Comparison of ENCODE assay signal across 31 cellular contexts in the genomic region with DNA sequence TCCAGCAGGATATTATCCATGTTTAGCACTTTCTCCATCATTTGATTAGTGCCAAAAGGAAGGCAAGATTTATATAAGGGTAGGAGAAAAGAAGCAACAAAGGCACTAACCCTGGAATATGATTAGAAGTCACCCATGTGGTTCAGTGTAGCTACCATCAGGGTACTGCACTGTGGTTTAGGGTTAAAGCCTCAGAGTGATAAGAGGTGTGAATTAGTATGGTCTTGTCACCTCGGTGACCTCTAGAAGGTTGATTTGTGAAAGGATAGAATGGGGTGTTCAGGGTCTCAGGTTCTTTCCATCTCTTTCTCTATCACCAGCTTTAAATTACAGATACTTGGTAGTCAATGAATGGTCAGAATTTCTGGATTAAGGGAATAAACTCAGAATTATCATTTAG.
"Had no signal": no experiment of that assay in that cellular context is flagged by ENCODE, and none has a peak within 500 bp of the region (broad histone marks: within the 10 kb centered on the region; RNA-seq: fewer than 3 reads in every experiment).

No MANE protein-coding gene starts in this region.

- FAIRE-seq: astrocyte, bronchial epithelial cell, endometrium, frontal cortex had no signal

- H3K4me1 ChIP-seq: colonic mucosa had no signal

- H3K27me3 Mint-ChIP-seq: activated B cell treated with CpG ODN at 0.5 μM for 24 hours; activated CD8-positive, alpha-beta T cell treated with anti-CD3 and anti-CD28 coated beads for 36 hours; activated T-helper 17 cell treated with anti-CD3 and anti-CD28 coated beads, Interleukin-2, amount 50 U/mL, for 72 hours; T-helper 17 cell had no signal

- H3K4me1 Mint-ChIP-seq: activated B cell treated with CpG ODN at 0.5 μM for 24 hours; activated T-helper 17 cell treated with anti-CD3 and anti-CD28 coated beads, Interleukin-2, amount 50 U/mL, for 72 hours; T-helper 17 cell had no signal

- H3K36me3 ChIP-seq: brain microvascular endothelial cell, colonic mucosa, WERI-Rb-1 had no signal

- H3K4me3 ChIP-seq: colonic mucosa had no signal

- H3K27ac Mint-ChIP-seq: activated B cell treated with CpG ODN at 0.5 μM for 24 hours; activated CD8-positive, alpha-beta T cell treated with anti-CD3 and anti-CD28 coated beads for 36 hours; activated naive CD8-positive, alpha-beta T cell; activated T-helper 17 cell treated with anti-CD3 and anti-CD28 coated beads, Interleukin-2, amount 50 U/mL, for 72 hours; T-helper 17 cell; T-helper 2 cell treated with Interferon-gamma antibody and Interleukin-4, amounts not matched to agents 5 μg/mL and 100 μg/mL, for 36 hours had no signal

- H3K36me3 Mint-ChIP-seq: activated naive CD8-positive, alpha-beta T cell had no signal

- H3K27me3 ChIP-seq: brain microvascular endothelial cell, colonic mucosa had no signal

- H3K27ac ChIP-seq: brain microvascular endothelial cell, colonic mucosa, WERI-Rb-1 had no signal

- DNase-seq: activated B cell treated with CpG ODN at 0.5 μM for 24 hours; activated CD4-positive, alpha-beta T cell treated with anti-CD3 and anti-CD28 coated beads for 48 hours; activated CD4-positive, alpha-beta T cell treated with anti-CD3 and anti-CD28 coated beads, Interleukin-2, amount 50 U/mL, for 1 hour; activated CD4-positive, alpha-beta T cell treated with anti-CD3 and anti-CD28 coated beads, Interleukin-2, amount 50 U/mL, for 48 hours; activated CD8-positive, alpha-beta memory T cell treated with anti-CD3 and anti-CD28 coated beads for 24 hours; activated CD8-positive, alpha-beta T cell treated with anti-CD3 and anti-CD28 coated beads for 36 hours; activated effector memory CD4-positive, alpha-beta T cell treated with Interleukin-2 at 50 U/mL for 16 hours; activated gamma-delta T cell treated with Interleukin-2 at 50 U/mL for 16 hours; activated naive CD4-positive, alpha-beta T cell treated with anti-CD3 and anti-CD28 coated beads, Interleukin-2, amount 50 U/mL, for 16 hours; activated naive CD4-positive, alpha-beta T cell treated with Interleukin-2 at 50 U/mL for 16 hours; activated T-cell treated with anti-CD3 and anti-CD28 coated beads, Interleukin-2, amount 50 U/mL, for 4 hours; amniotic stem cell; anterior cingulate cortex; brain microvascular endothelial cell; colonic mucosa; effector CD8-positive, alpha-beta T cell; foreskin fibroblast; head of caudate nucleus; T-helper 1 cell; T-helper 17 cell; T1000; WERI-Rb-1 had no signal

- H3K9me3 ChIP-seq: colonic mucosa had no signal

- H3K4me3 Mint-ChIP-seq: activated B cell treated with CpG ODN at 0.5 μM for 24 hours; activated CD8-positive, alpha-beta T cell treated with anti-CD3 and anti-CD28 coated beads for 36 hours; activated naive CD8-positive, alpha-beta T cell; activated T-cell treated with anti-CD3 and anti-CD28 coated beads, Interleukin-2, amount 50 U/mL, for 4 hours; activated T-helper 17 cell treated with anti-CD3 and anti-CD28 coated beads, Interleukin-2, amount 50 U/mL, for 72 hours; T-helper 17 cell; T-helper 2 cell treated with Interferon-gamma antibody and Interleukin-4, amounts not matched to agents 5 μg/mL and 100 μg/mL, for 36 hours had no signal

- ATAC-seq: activated CD4-positive, CD25-positive, alpha-beta regulatory T cell treated with anti-CD3 and anti-CD28 coated beads, Interleukin-2, amount 50 U/mL, for 24 hours; activated CD8-positive, alpha-beta T cell treated with anti-CD3 and anti-CD28 coated beads for 36 hours; activated T-cell treated with anti-CD3 and anti-CD28 coated beads, Interleukin-2, amount 50 U/mL, for 4 hours; activated T-helper 17 cell treated with anti-CD3 and anti-CD28 coated beads, Interleukin-2, amount 50 U/mL, for 72 hours; esophagus mucosa; T-helper 17 cell had no signal
